1 cellular context compared by ENCODE assay signal in genomic region chr17:45867702-45868101, GRCh38.
TF ChIP-seq lines count a peak whose summit lies in the region.

No MANE protein-coding gene starts in this region.

TF ChIP-seq in K562, 482 proteins besides CTCF, POLR2A, EP300 and RAD21 (continued from another document and continues in another):
- TF ChIP-seq ZHX1 (conservative IDR thresholded peaks at IDR 0.05; ENCODE audit: low read length) (no peak), NFATC3 (IDR thresholded peaks at IDR 0.05) (no peak), SMARCC2 (IDR thresholded peaks at IDR 0.05; ENCODE audit: low read depth) (no peak), PRMT5 (CRISPR knock-in tag; IDR thresholded peaks at IDR 0.05) (no peak), NR2F6 (CRISPR knock-in tag; IDR thresholded peaks at IDR 0.05) (no peak), MEF2D (tag; conservative IDR thresholded peaks at IDR 0.05; ENCODE audit: low read depth) (peak; percentile 52; the same call in 1 of the 2 replicates), LCOR (CRISPR knock-in tag; IDR thresholded peaks at IDR 0.05) (no peak), MAX (CRISPR knock-in tag; IDR thresholded peaks at IDR 0.05) (no peak), BCLAF1 (IDR thresholded peaks at IDR 0.05; ENCODE audit: borderline replicate concordance in 1 of 2, control insufficient read depth in 1 of 2, low read depth in 2 of 2, low read length in 1 of 2) (no peak), TCF7L2 (IDR thresholded peaks at IDR 0.05; ENCODE audit: low read depth, low read length) (no peak), RBM15 (IDR thresholded peaks at IDR 0.05; ENCODE audit: insufficient read depth, low read length) (no peak), TEAD2 (tag; IDR thresholded peaks at IDR 0.05) (0 out of 2 replicates have a peak, but pooled peaks have one; percentile 10), PATZ1 (CRISPR knock-in tag; IDR thresholded peaks at IDR 0.05; ENCODE audit: borderline replicate concordance) (no peak), PBX2 (CRISPR knock-in tag; IDR thresholded peaks at IDR 0.05; ENCODE audit: low read depth) (no peak), PBX2 (tag; conservative IDR thresholded peaks at IDR 0.05; ENCODE audit: low read depth) (no peak), PKNOX1 (IDR thresholded peaks at IDR 0.05) (no peak), MYC (IDR thresholded peaks at IDR 0.05; ENCODE audit: low read depth, low read length) (no peak), MYC (CRISPR knock-in tag; IDR thresholded peaks at IDR 0.05; ENCODE audit: borderline replicate concordance, low read depth) (no peak), HNRNPUL1 (IDR thresholded peaks at IDR 0.05; ENCODE audit: low read length) (no peak), ZNF780A (CRISPR knock-in tag; IDR thresholded peaks at IDR 0.05) (no peak), ZMIZ1 (IDR thresholded peaks at IDR 0.05; ENCODE audit: low read depth in 2 of 2, low read length in 2 of 2) (no peak), TCF7 (IDR thresholded peaks at IDR 0.05; ENCODE audit: borderline replicate concordance) (no peak), TAL1 (IDR thresholded peaks at IDR 0.05) (no peak), ZBTB7A (IDR thresholded peaks at IDR 0.05; ENCODE audit: borderline replicate concordance, control insufficient read depth, low read depth, low read length) (no peak), SMARCA5 (IDR thresholded peaks at IDR 0.05) (no peak), TAF1 (IDR thresholded peaks at IDR 0.05; ENCODE audit: control insufficient read depth, extremely low read depth, insufficient read depth, low read length, severe bottlenecking) (no peak), CHCHD3 (CRISPR knock-in tag; IDR thresholded peaks at IDR 0.05) (no peak), BDP1 (IDR thresholded peaks at IDR 0.05; ENCODE audit: insufficient read depth, insufficient read length) (no peak), IRF9 (tag; IDR thresholded peaks at IDR 0.05) (0 out of 2 replicates have a peak, but pooled peaks have one; percentile 17), GATAD2B (IDR thresholded peaks at IDR 0.05; ENCODE audit: borderline replicate concordance) (no peak), ZBTB1 (CRISPR knock-in tag; IDR thresholded peaks at IDR 0.05; ENCODE audit: borderline replicate concordance, low read depth) (no peak), ZNF232 (CRISPR knock-in tag; IDR thresholded peaks at IDR 0.05) (no peak), ZNF263 (CRISPR knock-in tag; IDR thresholded peaks at IDR 0.05; ENCODE audit: borderline replicate concordance) (no peak), NFIX (CRISPR knock-in tag; IDR thresholded peaks at IDR 0.05; ENCODE audit: low read depth) (no peak), ETV5 (CRISPR knock-in tag; IDR thresholded peaks at IDR 0.05; ENCODE audit: low read depth) (no peak), ZNF277 (CRISPR knock-in tag; IDR thresholded peaks at IDR 0.05; ENCODE audit: borderline replicate concordance) (no peak), CEBPB (tag; IDR thresholded peaks at IDR 0.05) (no peak), TAF15 (IDR thresholded peaks at IDR 0.05; ENCODE audit: low read depth, low read length) (no peak), HMGXB4 (CRISPR knock-in tag; IDR thresholded peaks at IDR 0.05) (no peak), XRCC5 (IDR thresholded peaks at IDR 0.05; ENCODE audit: low read depth, low read length) (no peak), ZNF717 (CRISPR knock-in tag; IDR thresholded peaks at IDR 0.05) (no peak), ZFP36 (IDR thresholded peaks at IDR 0.05; ENCODE audit: low read depth, low read length, partially characterized antibody) (no peak), MEF2A (IDR thresholded peaks at IDR 0.05; ENCODE audit: control insufficient read depth, low read depth, low read length) (no peak)
